Comparison of ENCODE assay signal across 22 cellular contexts in genomic region chr10:131657318-131657984, GRCh38.
DNase-seq lines count a peak whose midpoint lies in the region; ATAC-seq and TF ChIP-seq lines count a peak whose summit lies in the region.
"Had no signal": no experiment of that assay in that cellular context is flagged by ENCODE, and none has a peak within 500 bp of the region (broad histone marks: within the 10 kb centered on the region; RNA-seq: fewer than 3 reads in every experiment).

No MANE protein-coding gene starts in this region.

- DNase-seq in activated CD8-positive, alpha-beta memory T cell treated with anti-CD3 and anti-CD28 coated beads, Interleukin-2, amount 50 U/mL, for 48 hours = peak; percentile 3
- no peak for DNase-seq in activated CD8-positive, alpha-beta memory T cell treated with anti-CD3 and anti-CD28 coated beads, Interleukin-2, amount 50 U/mL, for 4 hours
- DNase-seq in islet precursor cell = peak; percentile 27
- DNase-seq in sigmoid colon = peak; percentile 37
- DNase-seq: Calu3; CD8-positive, alpha-beta memory T cell; DMS153; KBM-7; MM.1S; NCI-H1048; NCI-H1417 treated with DMSO at 0.1 percent for 48 hours; NCI-H187; NCI-H446 treated with DMSO at 0.1 percent for 48 hours; NCI-H526 treated with DMSO at 0.1 percent for 48 hours; OCI-M1 had no signal

- no peak for TF ChIP-seq EP300 in sigmoid colon (IDR thresholded peaks at IDR 0.05)

- no peak overlapping the region for H3K27ac ChIP-seq in sigmoid colon
- H3K27ac ChIP-seq: C4-2B, HL-60, SJSA1 had no signal

- no peak for TF ChIP-seq CTCF in sigmoid colon (IDR thresholded peaks at IDR 0.05)

- no peaks in the 10 kb centered on the region for H3K36me3 ChIP-seq in sigmoid colon
- H3K36me3 ChIP-seq: SJSA1 had no signal

- H3K9me3 ChIP-seq in sigmoid colon = no peaks in the 10 kb centered on the region

- no peak for TF ChIP-seq POLR2A in sigmoid colon (IDR thresholded peaks at IDR 0.05)

- no peaks in the 10 kb centered on the region for H3K4me1 ChIP-seq in sigmoid colon
- H3K4me1 ChIP-seq: SJSA1 had no signal

- H3K27me3 ChIP-seq in sigmoid colon = peaks cover 0 to 13% (median 5%) of the 10 kb centered on the region in 3 donors
- H3K27me3 ChIP-seq: SJSA1 had no signal

- 72 to 85% methylated on average over 16 of the region's 16 CpGs for WGBS in sigmoid colon, 2 donors

- H3K4me3 ChIP-seq in sigmoid colon = no peak overlapping the region
- H3K4me3 ChIP-seq: SJSA1 had no signal

- ATAC-seq in GM18502 (IDR thresholded peaks at IDR 0.05; ENCODE audit: poor library complexity, unreplicated experiment) (no peak), HG03039 (IDR thresholded peaks at IDR 0.05; ENCODE audit: unreplicated experiment) (no peak), SK-N-SH treated with all-trans-retinoic acid at 6 μM for 48 hours (no peak)
- ATAC-seq: HepG2 had no signal

- intact Hi-C loops in sigmoid colon (cut with DNase I) = no loop called here

TF ChIP-seq in SK-N-SH treated with all-trans-retinoic acid at 6 μM for 48 hours, 23 proteins besides CTCF, POLR2A, EP300 and RAD21:
- TF ChIP-seq PPARA (CRISPR knock-in tag; IDR thresholded peaks at IDR 0.05; ENCODE audit: borderline replicate concordance) (no peak), ZNF565 (CRISPR knock-in tag; conservative IDR thresholded peaks at IDR 0.05; ENCODE audit: low read depth) (no peak), GLIS3 (CRISPR knock-in tag; IDR thresholded peaks at IDR 0.05) (no peak), RARB (CRISPR knock-in tag; IDR thresholded peaks at IDR 0.05) (no peak), ZFP3 (CRISPR knock-in tag; IDR thresholded peaks at IDR 0.05) (no peak)
- TF ChIP-seq, protein P1, sequence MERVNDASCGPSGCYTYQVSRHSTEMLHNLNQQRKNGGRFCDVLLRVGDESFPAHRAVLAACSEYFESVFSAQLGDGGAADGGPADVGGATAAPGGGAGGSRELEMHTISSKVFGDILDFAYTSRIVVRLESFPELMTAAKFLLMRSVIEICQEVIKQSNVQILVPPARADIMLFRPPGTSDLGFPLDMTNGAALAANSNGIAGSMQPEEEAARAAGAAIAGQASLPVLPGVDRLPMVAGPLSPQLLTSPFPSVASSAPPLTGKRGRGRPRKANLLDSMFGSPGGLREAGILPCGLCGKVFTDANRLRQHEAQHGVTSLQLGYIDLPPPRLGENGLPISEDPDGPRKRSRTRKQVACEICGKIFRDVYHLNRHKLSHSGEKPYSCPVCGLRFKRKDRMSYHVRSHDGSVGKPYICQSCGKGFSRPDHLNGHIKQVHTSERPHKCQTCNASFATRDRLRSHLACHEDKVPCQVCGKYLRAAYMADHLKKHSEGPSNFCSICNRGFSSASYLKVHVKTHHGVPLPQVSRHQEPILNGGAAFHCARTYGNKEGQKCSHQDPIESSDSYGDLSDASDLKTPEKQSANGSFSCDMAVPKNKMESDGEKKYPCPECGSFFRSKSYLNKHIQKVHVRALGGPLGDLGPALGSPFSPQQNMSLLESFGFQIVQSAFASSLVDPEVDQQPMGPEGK (CRISPR knock-in tag; IDR thresholded peaks at IDR 0.05; ENCODE audit: borderline replicate concordance) = no peak
